8 cellular contexts compared by ENCODE assay signal in genomic region chr17:40355123-40355803, GRCh38. TPM values are rescaled to one million over a fixed set of nuclear protein-coding genes. Genes with fewer than 3 reads are reported as not detected.
DNase-seq lines count a peak whose midpoint lies in the region; ATAC-seq, FAIRE-seq and TF ChIP-seq lines count a peak whose summit lies in the region.

No MANE protein-coding gene starts in this region.

- peak; percentile 41 for DNase-seq in NCI-H510A treated with DMSO at 0.1 percent for 48 hours (lab: John Stamatoyannopoulos, UW)
- DNase-seq in NCI-H510A (lab: John Stamatoyannopoulos, UW), result no peak
- peak; percentile 78 for DNase-seq in NCI-H2227 (lab: John Stamatoyannopoulos, UW; ENCODE audit: unreplicated experiment)
- peak; percentile 82 for DNase-seq in activated CD8-positive, alpha-beta memory T cell treated with anti-CD3 and anti-CD28 coated beads, Interleukin-2, amount 10 ng/mL, durations not matched to agents 7 days and 5 days
- peak; percentile 72 for DNase-seq in endothelial cell of umbilical vein (ENCODE audit: low read depth, low spot score)
- peak; percentile 78 for DNase-seq in natural killer cell treated with Interleukin-12 subunit alpha and Interleukin-12 subunit beta and Interleukin-15 and Interleukin-18, amount 100 ng/mL, for 72 hours (ENCODE audit: low spot score)
- peak; percentile 63 for DNase-seq in stimulated activated naive B cell treated with anti-CD40 and anti-IgM and Interleukin-4, amounts not matched to agents 10 μg/mL and 1 μg/mL and 100 μg/mL, for 72 hours
- DNase-seq in middle frontal gyrus (ENCODE audit: extremely low spot score, low spot score), result no peak

- no peak overlapping the region for H2AFZ ChIP-seq in endothelial cell of umbilical vein (ENCODE audit: low read depth, low read length)

- no peak overlapping the region for H3K4me3 Mint-ChIP-seq in activated CD8-positive, alpha-beta memory T cell treated with anti-CD3 and anti-CD28 coated beads, Interleukin-2, amount 10 ng/mL, durations not matched to agents 7 days and 5 days
- no peak overlapping the region for H3K4me3 Mint-ChIP-seq in natural killer cell treated with Interleukin-12 subunit alpha and Interleukin-12 subunit beta and Interleukin-15 and Interleukin-18, amount 100 ng/mL, for 72 hours
- H3K4me3 Mint-ChIP-seq in stimulated activated naive B cell treated with anti-CD40 and anti-IgM and Interleukin-4, amounts not matched to agents 10 μg/mL and 1 μg/mL and 100 μg/mL, for 72 hours, result no peak overlapping the region

- peak; percentile 74 for ATAC-seq in activated CD8-positive, alpha-beta memory T cell treated with anti-CD3 and anti-CD28 coated beads, Interleukin-2, amount 10 ng/mL, durations not matched to agents 7 days and 5 days
- ATAC-seq in natural killer cell treated with Interleukin-12 subunit alpha and Interleukin-12 subunit beta and Interleukin-15 and Interleukin-18, amount 100 ng/mL, for 72 hours, result peak; percentile 69 to 77
- peak; percentile 67 to 75 for ATAC-seq in stimulated activated naive B cell treated with anti-CD40 and anti-IgM and Interleukin-4, amounts not matched to agents 10 μg/mL and 1 μg/mL and 100 μg/mL, for 72 hours (replicated peaks)

- peak; percentile 95 to 97 for TF ChIP-seq CTCF in endothelial cell of umbilical vein (IDR thresholded peaks at IDR 0.05; ENCODE audit: extremely low read depth in 1 of 2, insufficient read depth in 1 of 2, low read depth in 1 of 2, low read length in 2 of 2)

- H3K9ac ChIP-seq in endothelial cell of umbilical vein (replicated peaks; ENCODE audit: extremely low read depth, insufficient read depth, low read length), result no peak overlapping the region

- H3K4me1 Mint-ChIP-seq in activated CD8-positive, alpha-beta memory T cell treated with anti-CD3 and anti-CD28 coated beads, Interleukin-2, amount 10 ng/mL, durations not matched to agents 7 days and 5 days, result peaks cover 14% of the 10 kb centered on the region
- H3K4me1 Mint-ChIP-seq in natural killer cell treated with Interleukin-12 subunit alpha and Interleukin-12 subunit beta and Interleukin-15 and Interleukin-18, amount 100 ng/mL, for 72 hours (ENCODE audit: low read depth in 2 of 2), result peaks cover 12 to 20% of the 10 kb centered on the region in 2 donors
- peaks cover 43 to 64% of the 10 kb centered on the region in 2 donors for H3K4me1 Mint-ChIP-seq in stimulated activated naive B cell treated with anti-CD40 and anti-IgM and Interleukin-4, amounts not matched to agents 10 μg/mL and 1 μg/mL and 100 μg/mL, for 72 hours

- dilution Hi-C loops in endothelial cell of umbilical vein (cut with MboI; ENCODE audit: extremely low pct_ligation_motif_present, low sequenced_read_pairs), result no loop called here

- H3K27me3 ChIP-seq in endothelial cell of umbilical vein (ENCODE audit: control insufficient read depth in 2 of 2, insufficient read depth in 2 of 2, low read length in 2 of 2), result no peaks in the 10 kb centered on the region

- no peaks in the 10 kb centered on the region for H4K20me1 ChIP-seq in endothelial cell of umbilical vein (replicated peaks; ENCODE audit: control insufficient read depth, extremely low read depth, insufficient read depth, low read length)

- no peaks in the 10 kb centered on the region for H3K9me1 ChIP-seq in endothelial cell of umbilical vein (replicated peaks; ENCODE audit: control insufficient read depth, extremely low read depth, insufficient read depth, low read length)

- CTCF ChIA-PET in activated CD8-positive, alpha-beta memory T cell treated with anti-CD3 and anti-CD28 coated beads, Interleukin-2, amount 10 ng/mL, durations not matched to agents 7 days and 5 days (lab: Charles Lee), result interaction anchor here (0.8 to 14.7 kb wide), 32 partner anchors 10 to 342 kb away, joined by 3 to 433 read pairs (median 7); partner anchors contain the start of genes CDC6, GJD3, RARA and TOP2A
- CTCF ChIA-PET in endothelial cell of umbilical vein (lab: Charles Lee), result interaction anchor here (0.7 to 18.3 kb wide), 21 partner anchors 8 to 205 kb away, joined by 3 to 530 read pairs (median 6); partner anchors contain the start of genes CDC6 and RARA

- BruUV-seq in endothelial cell of umbilical vein (replicated peaks; lab: Mats Ljungman, UMichigan), result no TSS peak

- H3K9me3 ChIP-seq in endothelial cell of umbilical vein (replicated peaks; ENCODE audit: control insufficient read depth, insufficient read depth, low read length), result no peaks in the 10 kb centered on the region

- no peak overlapping the region for H3K4me3 ChIP-seq in endothelial cell of umbilical vein (replicated peaks in 1 of 3; ENCODE audit: insufficient read depth in 1 of 3, low read depth in 1 of 3, low read length in 3 of 3)

- peaks cover 6 to 37% of the 10 kb centered on the region in 2 experiments for H3K36me3 ChIP-seq in endothelial cell of umbilical vein (ENCODE audit: control insufficient read depth in 2 of 2, extremely low read depth in 1 of 2, insufficient read depth in 2 of 2, low read length in 2 of 2)

- H3K27ac Mint-ChIP-seq in activated CD8-positive, alpha-beta memory T cell treated with anti-CD3 and anti-CD28 coated beads, Interleukin-2, amount 10 ng/mL, durations not matched to agents 7 days and 5 days, result no peak overlapping the region
- no peak overlapping the region for H3K27ac Mint-ChIP-seq in natural killer cell treated with Interleukin-12 subunit alpha and Interleukin-12 subunit beta and Interleukin-15 and Interleukin-18, amount 100 ng/mL, for 72 hours
- H3K27ac Mint-ChIP-seq in stimulated activated naive B cell treated with anti-CD40 and anti-IgM and Interleukin-4, amounts not matched to agents 10 μg/mL and 1 μg/mL and 100 μg/mL, for 72 hours, result peak overlapping the region; percentile 65

- POLR2A ChIA-PET in endothelial cell of umbilical vein (lab: Charles Lee), result interaction anchor here (1.8 kb wide), 1 partner anchor 52 kb away, joined by 10 read pairs; no protein-coding TSS in a partner anchor

- H3K79me2 ChIP-seq in endothelial cell of umbilical vein (ENCODE audit: control insufficient read depth, insufficient read depth, low read length), result peaks cover 4% of the 10 kb centered on the region

- intact Hi-C loops in endothelial cell of umbilical vein (cut with micrococcal nuclease), result loop anchor here (1.0 kb wide), 3 partner anchors 41 to 153 kb away; no protein-coding TSS in a partner anchor

- H3K4me1 ChIP-seq in endothelial cell of umbilical vein (ENCODE audit: control insufficient read depth, extremely low read depth, insufficient read depth, low read length), result peaks cover 4% of the 10 kb centered on the region

- no peaks in the 10 kb centered on the region for H3K9me3 Mint-ChIP-seq in activated CD8-positive, alpha-beta memory T cell treated with anti-CD3 and anti-CD28 coated beads, Interleukin-2, amount 10 ng/mL, durations not matched to agents 7 days and 5 days (ENCODE audit: low read depth)
- no peaks in the 10 kb centered on the region for H3K9me3 Mint-ChIP-seq in natural killer cell treated with Interleukin-12 subunit alpha and Interleukin-12 subunit beta and Interleukin-15 and Interleukin-18, amount 100 ng/mL, for 72 hours
- no peaks in the 10 kb centered on the region for H3K9me3 Mint-ChIP-seq in stimulated activated naive B cell treated with anti-CD40 and anti-IgM and Interleukin-4, amounts not matched to agents 10 μg/mL and 1 μg/mL and 100 μg/mL, for 72 hours

- no peak for TF ChIP-seq POLR2A in endothelial cell of umbilical vein (IDR thresholded peaks at IDR 0.05; ENCODE audit: low read depth, low read length)

- peaks cover 10% of the 10 kb centered on the region for H3K36me3 Mint-ChIP-seq in activated CD8-positive, alpha-beta memory T cell treated with anti-CD3 and anti-CD28 coated beads, Interleukin-2, amount 10 ng/mL, durations not matched to agents 7 days and 5 days
- H3K36me3 Mint-ChIP-seq in natural killer cell treated with Interleukin-12 subunit alpha and Interleukin-12 subunit beta and Interleukin-15 and Interleukin-18, amount 100 ng/mL, for 72 hours, result no peaks in the 10 kb centered on the region
- H3K36me3 Mint-ChIP-seq in stimulated activated naive B cell treated with anti-CD40 and anti-IgM and Interleukin-4, amounts not matched to agents 10 μg/mL and 1 μg/mL and 100 μg/mL, for 72 hours, result peaks cover 32 to 46% of the 10 kb centered on the region in 2 donors

- peaks cover 10% of the 10 kb centered on the region for H3K27me3 Mint-ChIP-seq in activated CD8-positive, alpha-beta memory T cell treated with anti-CD3 and anti-CD28 coated beads, Interleukin-2, amount 10 ng/mL, durations not matched to agents 7 days and 5 days
- peaks cover 0 to 3% of the 10 kb centered on the region in 2 donors for H3K27me3 Mint-ChIP-seq in natural killer cell treated with Interleukin-12 subunit alpha and Interleukin-12 subunit beta and Interleukin-15 and Interleukin-18, amount 100 ng/mL, for 72 hours
- peaks cover 0 to 5% of the 10 kb centered on the region in 2 donors for H3K27me3 Mint-ChIP-seq in stimulated activated naive B cell treated with anti-CD40 and anti-IgM and Interleukin-4, amounts not matched to agents 10 μg/mL and 1 μg/mL and 100 μg/mL, for 72 hours

- no peak overlapping the region for H3K4me2 ChIP-seq in endothelial cell of umbilical vein (ENCODE audit: insufficient read depth, low read length)

- no peak overlapping the region for H3K27ac ChIP-seq in endothelial cell of umbilical vein (ENCODE audit: insufficient read depth, low read depth, low read length)

- FAIRE-seq in endothelial cell of umbilical vein (lab: Jason Lieb, UNC), result peak; percentile 74

RNA-seq across cellular contexts. Expression of gene GJD3, which starts 9.3 kb away (rescaled TPM):
- not detected for total RNA-seq in activated CD8-positive, alpha-beta memory T cell treated with anti-CD3 and anti-CD28 coated beads, Interleukin-2, amount 10 ng/mL, durations not matched to agents 7 days and 5 days
- total RNA-seq in endothelial cell of umbilical vein, result 0.39 and 0.40 TPM in 2 replicates
- polyA plus RNA-seq in endothelial cell of umbilical vein, result 0.10 TPM in 1 of 2 replicates, not detected in the other
- polyA plus RNA-seq in endothelial cell of umbilical vein (2011; cell fraction: cytosol; rRNA removed), result not detected in 2 replicates
- not detected in 2 replicates for polyA plus RNA-seq in endothelial cell of umbilical vein (2011; cell fraction: nucleus; rRNA removed)
- not detected in 2 replicates for polyA plus RNA-seq in endothelial cell of umbilical vein (2012)
- not detected in 2 replicates for polyA minus RNA-seq in endothelial cell of umbilical vein
- polyA minus RNA-seq in endothelial cell of umbilical vein (2011; cell fraction: cytosol; rRNA and poly(A)+ RNA removed), result not detected
- not detected in 2 replicates for polyA minus RNA-seq in endothelial cell of umbilical vein (2011; cell fraction: nucleus; rRNA and poly(A)+ RNA removed)
- total RNA-seq in natural killer cell treated with Interleukin-12 subunit alpha and Interleukin-12 subunit beta and Interleukin-15 and Interleukin-18, amount 100 ng/mL, for 72 hours, result not detected

RNA-seq across cellular contexts. Expression of gene RARA, which starts 46.3 kb away (rescaled TPM):
- total RNA-seq in activated CD8-positive, alpha-beta memory T cell treated with anti-CD3 and anti-CD28 coated beads, Interleukin-2, amount 10 ng/mL, durations not matched to agents 7 days and 5 days, result 10 to 100 TPM; 29.9 to 39.5 TPM
- 37.8 and 43.4 TPM in 2 replicates for total RNA-seq in endothelial cell of umbilical vein
- 11.2 and 11.9 TPM in 2 replicates for polyA plus RNA-seq in endothelial cell of umbilical vein
- 11.3 and 13.6 TPM in 2 replicates for polyA plus RNA-seq in endothelial cell of umbilical vein (2011; cell fraction: cytosol; rRNA removed)
- polyA plus RNA-seq in endothelial cell of umbilical vein (2011; cell fraction: nucleus; rRNA removed), result 9.9 and 12.3 TPM in 2 replicates
- 27.6 and 34.9 TPM in 2 replicates for polyA plus RNA-seq in endothelial cell of umbilical vein (2012)
- polyA minus RNA-seq in endothelial cell of umbilical vein, result 11.6 and 20.5 TPM in 2 replicates
- 6.7 TPM for polyA minus RNA-seq in endothelial cell of umbilical vein (2011; cell fraction: cytosol; rRNA and poly(A)+ RNA removed)
- 8.0 and 10.0 TPM in 2 replicates for polyA minus RNA-seq in endothelial cell of umbilical vein (2011; cell fraction: nucleus; rRNA and poly(A)+ RNA removed)
- 10 to 100 TPM; 26.4 to 37.8 TPM for total RNA-seq in natural killer cell treated with Interleukin-12 subunit alpha and Interleukin-12 subunit beta and Interleukin-15 and Interleukin-18, amount 100 ng/mL, for 72 hours

Comparison
In these comparisons a context has a peak if more than half of its experiments do, and no peak if none do; other contexts are left out.
1. DNase-seq: peak in NCI-H510A treated with DMSO at 0.1 percent for 48 hours (single experiment), NCI-H2227 (single experiment), activated CD8-positive, alpha-beta memory T cell treated with anti-CD3 and anti-CD28 coated beads, Interleukin-2, amount 10 ng/mL, durations not matched to agents 7 days and 5 days (single experiment), endothelial cell of umbilical vein (single experiment), natural killer cell treated with Interleukin-12 subunit alpha and Interleukin-12 subunit beta and Interleukin-15 and Interleukin-18, amount 100 ng/mL, for 72 hours (single experiment) and stimulated activated naive B cell treated with anti-CD40 and anti-IgM and Interleukin-4, amounts not matched to agents 10 μg/mL and 1 μg/mL and 100 μg/mL, for 72 hours (single experiment); none in NCI-H510A (single experiment) and middle frontal gyrus (single experiment).
2. Peak in every context shown above with its lines, with median percentiles within 50 percentile points of each other: ATAC-seq.